8 cellular contexts compared by ENCODE assay signal in genomic region chr14:24051162-24051788, GRCh38. TPM values are rescaled to one million over a fixed set of nuclear protein-coding genes. Genes with fewer than 3 reads are reported as not detected.
DNase-seq lines count a peak whose midpoint lies in the region; ATAC-seq and TF ChIP-seq lines count a peak whose summit lies in the region.

No MANE protein-coding gene starts in this region.

- no peaks in the 10 kb centered on the region for H3K9me3 ChIP-seq in DOHH2 (ENCODE audit: control insufficient read depth, insufficient read depth, low read length)
- H3K9me3 ChIP-seq in iPS DF 6.9 (ENCODE audit: control insufficient read depth, insufficient read depth, low read length) = no peaks in the 10 kb centered on the region
- H3K9me3 ChIP-seq in skeletal muscle satellite cell (replicated peaks; ENCODE audit: low read length) = no peaks in the 10 kb centered on the region

- H3K4me2 ChIP-seq in DOHH2 (ENCODE audit: low read length) = peak overlapping the region; percentile 96
- peak overlapping the region; percentile 94 for H3K4me2 ChIP-seq in skeletal muscle satellite cell (ENCODE audit: low read length)

- H4K20me1 ChIP-seq in DOHH2 (ENCODE audit: control insufficient read depth, insufficient read depth, low read depth, low read length) = no peaks in the 10 kb centered on the region

- peaks cover 9% of the 10 kb centered on the region for H3F3A ChIP-seq in DOHH2 (ENCODE audit: control insufficient read depth, insufficient read depth)

- no peaks in the 10 kb centered on the region for H3K36me3 ChIP-seq in DOHH2 (ENCODE audit: control insufficient read depth, low read length)
- H3K36me3 ChIP-seq in iPS DF 6.9 (ENCODE audit: control insufficient read depth, insufficient read depth, low read length) = no peaks in the 10 kb centered on the region
- no peaks in the 10 kb centered on the region for H3K36me3 ChIP-seq in skeletal muscle satellite cell (ENCODE audit: insufficient read depth, low read length)

- intact Hi-C loops in activated T-helper 1 cell treated with anti-CD3 and anti-CD28 coated beads, Interleukin-12 subunit alpha, Interleukin-12 subunit beta, Interleukin-2, Interleukin-4 antibody, amounts not matched to agents 30 ng/mL and 10 ng/mL and 1 ng/mL, durations not matched to agents 14 hours and 24 hours and 36 hours (cut with micrococcal nuclease) = no loop called here

- H3K27me3 ChIP-seq in DOHH2 (ENCODE audit: control insufficient read depth, low read length) (peaks cover 15% of the 10 kb centered on the region), iPS DF 6.9 (ENCODE audit: control insufficient read depth, insufficient read depth, low read length) (no peaks in the 10 kb centered on the region), skeletal muscle satellite cell (ENCODE audit: control insufficient read depth, insufficient read depth, low read length) (peaks cover 59% of the 10 kb centered on the region)

- peaks cover 22% of the 10 kb centered on the region for H3K4me1 Mint-ChIP-seq in activated T-helper 1 cell treated with anti-CD3 and anti-CD28 coated beads, Interleukin-12 subunit alpha, Interleukin-12 subunit beta, Interleukin-2, Interleukin-4 antibody, amounts not matched to agents 30 ng/mL and 10 ng/mL and 1 ng/mL, durations not matched to agents 14 hours and 24 hours and 36 hours (ENCODE audit: low read depth)

- H3K4me3 ChIP-seq in DOHH2 (ENCODE audit: low read length) (peak overlapping the region; percentile 80), iPS DF 6.9 (ENCODE audit: low read length) (peak overlapping the region; percentile 53; the same call in 1 of the 2 replicates), skeletal muscle satellite cell (ENCODE audit: low read length) (peak overlapping the region; percentile 78)

- no peak for DNase-seq in activated T-helper 1 cell treated with anti-CD3 and anti-CD28 coated beads, Interleukin-12 subunit alpha, Interleukin-12 subunit beta, Interleukin-2, Interleukin-4 antibody, amounts not matched to agents 30 ng/mL and 10 ng/mL and 1 ng/mL, durations not matched to agents 14 hours and 24 hours and 36 hours (ENCODE audit: low spot score)
- DNase-seq in iPS DF 6.9 (ENCODE audit: low read depth, low spot score) (no peak), retina (no peak), kidney glomerular epithelial cell (lab: John Stamatoyannopoulos, UW) (no peak), NCI-H1436 treated with DMSO at 0.1 percent for 48 hours (lab: John Stamatoyannopoulos, UW) (no peak)

- peaks cover 17% of the 10 kb centered on the region for H3K27me3 Mint-ChIP-seq in activated T-helper 1 cell treated with anti-CD3 and anti-CD28 coated beads, Interleukin-12 subunit alpha, Interleukin-12 subunit beta, Interleukin-2, Interleukin-4 antibody, amounts not matched to agents 30 ng/mL and 10 ng/mL and 1 ng/mL, durations not matched to agents 14 hours and 24 hours and 36 hours (ENCODE audit: insufficient read depth)

- peak overlapping the region; percentile 0; the same call in 1 of the 2 replicates for H3K27ac ChIP-seq in DOHH2 (ENCODE audit: low read depth, low read length)
- H3K27ac ChIP-seq in iPS DF 6.9 (ENCODE audit: low read length) = no peak overlapping the region

- no peak for TF ChIP-seq CTCF in DOHH2 (IDR thresholded peaks at IDR 0.05; ENCODE audit: low read depth, low read length, poor library complexity, severe bottlenecking)

- no peaks in the 10 kb centered on the region for H3K9me3 Mint-ChIP-seq in activated T-helper 1 cell treated with anti-CD3 and anti-CD28 coated beads, Interleukin-12 subunit alpha, Interleukin-12 subunit beta, Interleukin-2, Interleukin-4 antibody, amounts not matched to agents 30 ng/mL and 10 ng/mL and 1 ng/mL, durations not matched to agents 14 hours and 24 hours and 36 hours

- H3K9me2 ChIP-seq in DOHH2 (replicated peaks; ENCODE audit: control insufficient read depth, low read length) = no peaks in the 10 kb centered on the region

- no CpG with 5 or more reads among the region's 20 CpGs for WGBS in iPS DF 6.9 (ENCODE audit: insufficient coverage, insufficient read length)

- peak overlapping the region; percentile 85 for H3K4me3 Mint-ChIP-seq in activated T-helper 1 cell treated with anti-CD3 and anti-CD28 coated beads, Interleukin-12 subunit alpha, Interleukin-12 subunit beta, Interleukin-2, Interleukin-4 antibody, amounts not matched to agents 30 ng/mL and 10 ng/mL and 1 ng/mL, durations not matched to agents 14 hours and 24 hours and 36 hours

- peaks cover 2% of the 10 kb centered on the region for H3K36me3 Mint-ChIP-seq in activated T-helper 1 cell treated with anti-CD3 and anti-CD28 coated beads, Interleukin-12 subunit alpha, Interleukin-12 subunit beta, Interleukin-2, Interleukin-4 antibody, amounts not matched to agents 30 ng/mL and 10 ng/mL and 1 ng/mL, durations not matched to agents 14 hours and 24 hours and 36 hours (ENCODE audit: low read depth)

- H3K27ac Mint-ChIP-seq in activated T-helper 1 cell treated with anti-CD3 and anti-CD28 coated beads, Interleukin-12 subunit alpha, Interleukin-12 subunit beta, Interleukin-2, Interleukin-4 antibody, amounts not matched to agents 30 ng/mL and 10 ng/mL and 1 ng/mL, durations not matched to agents 14 hours and 24 hours and 36 hours = peak overlapping the region; percentile 68

- peak; percentile 17 for ATAC-seq in HG02623 (IDR thresholded peaks at IDR 0.05; ENCODE audit: unreplicated experiment)

- H3K4me1 ChIP-seq in DOHH2 (ENCODE audit: control insufficient read depth, low read length) (peaks cover 47% of the 10 kb centered on the region), iPS DF 6.9 (ENCODE audit: control insufficient read depth, insufficient read depth, low read length) (peaks cover 3% of the 10 kb centered on the region; the same call in 1 of the 2 replicates), skeletal muscle satellite cell (ENCODE audit: control insufficient read depth, insufficient read depth, low read length) (peaks cover 9% of the 10 kb centered on the region)

- peak overlapping the region; percentile 74 for H3K9ac ChIP-seq in skeletal muscle satellite cell (ENCODE audit: low read depth, low read length)

- H3K79me2 ChIP-seq in DOHH2 (ENCODE audit: control insufficient read depth, low read length) = no peaks in the 10 kb centered on the region

RNA-seq across cellular contexts. Expression of gene CARMIL3, which starts 0.5 kb away (rescaled TPM):
- total RNA-seq in activated T-helper 1 cell treated with anti-CD3 and anti-CD28 coated beads, Interleukin-12 subunit alpha, Interleukin-12 subunit beta, Interleukin-2, Interleukin-4 antibody, amounts not matched to agents 30 ng/mL and 10 ng/mL and 1 ng/mL, durations not matched to agents 14 hours and 24 hours and 36 hours = 3.0 and 3.4 TPM in 2 replicates
- total RNA-seq in skeletal muscle satellite cell (2012; rRNA removed) = under 0.01 TPM in 1 of 2 replicates, not detected in the other

RNA-seq across cellular contexts. Expression of gene CPNE6, which starts 20.1 kb away (rescaled TPM):
- not detected in 2 replicates for total RNA-seq in activated T-helper 1 cell treated with anti-CD3 and anti-CD28 coated beads, Interleukin-12 subunit alpha, Interleukin-12 subunit beta, Interleukin-2, Interleukin-4 antibody, amounts not matched to agents 30 ng/mL and 10 ng/mL and 1 ng/mL, durations not matched to agents 14 hours and 24 hours and 36 hours
- total RNA-seq in skeletal muscle satellite cell (2012; rRNA removed) = not detected in 2 replicates

RNA-seq across cellular contexts. Expression of gene PCK2, which starts 42.8 kb away (rescaled TPM):
- total RNA-seq in activated T-helper 1 cell treated with anti-CD3 and anti-CD28 coated beads, Interleukin-12 subunit alpha, Interleukin-12 subunit beta, Interleukin-2, Interleukin-4 antibody, amounts not matched to agents 30 ng/mL and 10 ng/mL and 1 ng/mL, durations not matched to agents 14 hours and 24 hours and 36 hours = 55.0 and 62.8 TPM in 2 replicates
- total RNA-seq in skeletal muscle satellite cell (2012; rRNA removed) = 11.6 and 18.8 TPM in 2 replicates
